In the genomic region with DNA sequence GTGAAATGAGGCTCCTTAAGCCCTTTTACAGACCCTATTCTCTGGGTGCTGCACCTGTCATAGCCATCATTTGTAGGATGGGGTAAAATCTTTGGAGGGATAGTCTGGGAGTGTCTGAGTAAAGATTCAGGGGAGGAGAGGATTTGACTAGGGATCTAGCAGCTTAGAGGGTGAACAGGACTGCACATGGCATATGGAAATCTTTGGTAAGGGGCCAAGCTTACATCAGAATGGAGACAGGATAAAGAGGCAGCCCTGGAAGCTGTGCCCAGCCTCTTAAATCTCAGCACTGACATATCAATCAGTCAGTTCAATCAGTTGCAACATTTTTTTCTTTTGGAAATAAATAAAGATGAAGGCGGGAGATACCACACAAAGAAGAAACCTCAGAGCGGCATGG, we compare ENCODE assay signal across 15 cellular contexts.
"Had no signal": no experiment of that assay in that cellular context is flagged by ENCODE, and none has a peak within 500 bp of the region (broad histone marks: within the 10 kb centered on the region; RNA-seq: fewer than 3 reads in every experiment).

No MANE protein-coding gene starts in this region.

- H3K4me3 ChIP-seq: esophagus muscularis mucosa, gastrocnemius medialis, heart right ventricle, right atrium auricular region had no signal

- H3K27me3 ChIP-seq: esophagus muscularis mucosa, gastrocnemius medialis, heart right ventricle, right atrium auricular region had no signal

- H3K9me3 ChIP-seq: gastrocnemius medialis had no signal

- H3K27ac ChIP-seq: epithelial cell of prostate, esophagus muscularis mucosa, gastrocnemius medialis, heart right ventricle, right atrium auricular region had no signal

- FAIRE-seq: islet of Langerhans, small intestine, urothelium cell line had no signal

- H3K36me3 ChIP-seq: esophagus muscularis mucosa, gastrocnemius medialis, heart right ventricle, right atrium auricular region had no signal

- H3K4me1 ChIP-seq: esophagus muscularis mucosa, gastrocnemius medialis, heart right ventricle, right atrium auricular region had no signal

- DNase-seq: effector memory CD8-positive, alpha-beta T cell; gastrocnemius medialis; heart right ventricle; hypothalamus; kidney glomerular epithelial cell; naive thymus-derived CD4-positive, alpha-beta T cell; nephron progenitor cell; small intestine; stimulated activated CD4-positive, alpha-beta T cell treated with anti-CD3 and anti-CD28 coated beads, Interleukin-12 subunit alpha, Interleukin-12 subunit beta, amount 100 ng/mL, for 4 hours; stimulated activated naive CD4-positive, alpha-beta T cell treated with Interleukin-2 at 50 U/mL for 16 hours had no signal
